In genomic region chr11:128251140-128251539, GRCh38 we compare ENCODE assay signal across 24 cellular contexts.
DNase-seq lines count a peak whose midpoint lies in the region; ATAC-seq lines count a peak whose summit lies in the region.
"Had no signal": no experiment of that assay in that cellular context is flagged by ENCODE, and none has a peak within 500 bp of the region (broad histone marks: within the 10 kb centered on the region; RNA-seq: fewer than 3 reads in every experiment).

No MANE protein-coding gene starts in this region.

- H2BK120ac ChIP-seq in trophoblast cell (ENCODE audit: insufficient read depth, low read length, poor library complexity): peak overlapping the region; percentile 43

- ATAC-seq in GM18861 (IDR thresholded peaks at IDR 0.05; ENCODE audit: unreplicated experiment): no peak
- ATAC-seq: GM12878, K562 had no signal

- H3K27ac ChIP-seq in GM23248 (no peak overlapping the region), trophoblast cell (ENCODE audit: low read depth, low read length) (no peak overlapping the region)
- H3K27ac ChIP-seq: BLaER1 had no signal

- no peak overlapping the region for H4K8ac ChIP-seq in trophoblast cell (ENCODE audit: low read depth, low read length)

- no peak overlapping the region for H3K4me3 ChIP-seq in GM23248
- H3K4me3 ChIP-seq in trophoblast cell (ENCODE audit: low read depth, low read length): no peak overlapping the region
- H3K4me3 ChIP-seq: BLaER1, GM12878, K562 had no signal

- no peaks in the 10 kb centered on the region for H3K9me2 ChIP-seq in GM23248 (ENCODE audit: insufficient read depth)

- H3K4me2 ChIP-seq in GM23248 (ENCODE audit: unreplicated experiment) (peak overlapping the region; percentile 13), trophoblast cell (ENCODE audit: low read length) (no peak overlapping the region)
- H3K4me2 ChIP-seq: BLaER1 had no signal

- H3K36me3 ChIP-seq in GM23248 (ENCODE audit: low read depth): no peaks in the 10 kb centered on the region
- no peaks in the 10 kb centered on the region for H3K36me3 ChIP-seq in trophoblast cell (ENCODE audit: control insufficient read depth in 1 of 2, insufficient read depth in 2 of 2, low read length in 2 of 2)
- H3K36me3 ChIP-seq: BLaER1 had no signal

- H3K79me1 ChIP-seq in trophoblast cell (ENCODE audit: low read length): peaks cover 7% of the 10 kb centered on the region

- no peak overlapping the region for H4K12ac ChIP-seq in trophoblast cell (ENCODE audit: low read depth, low read length)

- H4K20me1 ChIP-seq in GM23248 (ENCODE audit: insufficient read depth): no peaks in the 10 kb centered on the region
- H4K20me1 ChIP-seq: BLaER1 had no signal

- H3K79me2 ChIP-seq in GM23248 (ENCODE audit: insufficient read depth): no peaks in the 10 kb centered on the region
- peaks cover 1% of the 10 kb centered on the region for H3K79me2 ChIP-seq in trophoblast cell (ENCODE audit: control insufficient read depth, insufficient read depth, low read length, poor library complexity)

- 0 out of 2 replicates have a peak, but pooled peaks cover 6% of the 10 kb centered on the region for H3F3A ChIP-seq in GM23248 (ENCODE audit: insufficient read depth)

- DNase-seq in GM23248 (peak; percentile 51), amniotic stem cell (lab: John Stamatoyannopoulos, UW) (peak; percentile 3), fibroblast of peridontal ligament (ENCODE audit: extremely low read depth) (peak; percentile 56), trophoblast cell (peak in 1 of 2 donors; percentile 62), DMS79 (lab: John Stamatoyannopoulos, UW) (no peak), kidney glomerular epithelial cell (lab: John Stamatoyannopoulos, UW) (no peak), DMS153 (lab: John Stamatoyannopoulos, UW) (no peak)
- DNase-seq: activated CD4-positive, alpha-beta T cell treated with anti-CD3 and anti-CD28 coated beads, Interleukin-2, amount 50 U/mL, for 4 hours; activated CD4-positive, CD25-positive, alpha-beta regulatory T cell; activated naive CD4-positive, alpha-beta T cell treated with anti-CD3 and anti-CD28 coated beads, Interleukin-2, amount 10 ng/mL, durations not matched to agents 7 days and 5 days; aorta; DMS79 treated with DMSO at 0.1 percent for 48 hours; erythroblast; glutamatergic neuron; NCI-H1417 treated with DMSO at 0.1 percent for 48 hours; NCI-H2107; NCI-H510A treated with DMSO at 0.1 percent for 48 hours; nucleus accumbens; SIG-M5; SW 1271 had no signal

- H2AK5ac ChIP-seq in trophoblast cell (ENCODE audit: low read length): no peak overlapping the region

- H3K23ac ChIP-seq in trophoblast cell (ENCODE audit: low read length): no peak overlapping the region

- in situ Hi-C loops in GM23248 (cut with MboI): no loop called here

- peak overlapping the region; percentile 55 for H4K91ac ChIP-seq in trophoblast cell (ENCODE audit: low read depth, low read length)

- H3K9ac ChIP-seq in GM23248: no peak overlapping the region
- no peak overlapping the region for H3K9ac ChIP-seq in trophoblast cell (ENCODE audit: low read length)
- H3K9ac ChIP-seq: BLaER1 had no signal

- no peak overlapping the region for H3K14ac ChIP-seq in trophoblast cell (ENCODE audit: low read length)

- no peak overlapping the region for H3K18ac ChIP-seq in trophoblast cell (ENCODE audit: low read length)

- H3K4ac ChIP-seq in trophoblast cell (ENCODE audit: low read depth, low read length): no peak overlapping the region

- H2BK5ac ChIP-seq in trophoblast cell (ENCODE audit: low read depth, low read length, poor library complexity): no peak overlapping the region

- H3K27me3 ChIP-seq in GM23248 (replicated peaks; ENCODE audit: insufficient read depth) (no peaks in the 10 kb centered on the region), trophoblast cell (ENCODE audit: insufficient read depth, low read length) (no peaks in the 10 kb centered on the region)
- H3K27me3 ChIP-seq: BLaER1 had no signal

- H2AFZ ChIP-seq in GM23248 (0 out of 2 replicates have a peak overlapping the region, but pooled peaks have one; percentile 1), trophoblast cell (ENCODE audit: insufficient read depth, low read length, poor library complexity) (no peak overlapping the region)

- H3K9me3 ChIP-seq in GM23248 (ENCODE audit: low read depth) (no peaks in the 10 kb centered on the region), trophoblast cell (ENCODE audit: insufficient read depth, low read depth, low read length) (no peaks in the 10 kb centered on the region)
- H3K9me3 ChIP-seq: BLaER1 had no signal

- H3K4me1 ChIP-seq in GM23248 (ENCODE audit: insufficient read depth): peaks cover 22% of the 10 kb centered on the region
- H3K4me1 ChIP-seq in trophoblast cell (ENCODE audit: control insufficient read depth in 1 of 2, insufficient read depth in 2 of 2, low read length in 2 of 2): peaks cover 0 to 4% of the 10 kb centered on the region in 2 experiments
- H3K4me1 ChIP-seq: BLaER1 had no signal

- WGBS in GM23248 (ENCODE audit: low coverage in 1 of 2, low lambda C conversion rate in 2 of 2, missing lambda C conversion rate in 2 of 2), 2 experiments: 68 to 93% methylated on average over 2 of the region's 2 CpGs
- no CpG with 5 or more reads among the region's 2 CpGs for WGBS in trophoblast cell (ENCODE audit: extremely low coverage, insufficient coverage, insufficient read length)

- peak overlapping the region; percentile 87 for H2BK12ac ChIP-seq in trophoblast cell (ENCODE audit: low read length)

Comparison
In these comparisons a context has a peak if more than half of its experiments do, and no peak if none do; other contexts are left out.
1. DNase-seq: peak in GM23248 (single experiment), amniotic stem cell (single experiment) and fibroblast of peridontal ligament (single experiment); none in DMS79 (single experiment), kidney glomerular epithelial cell (single experiment) and DMS153 (single experiment).